Comparison of ENCODE assay signal across 8 cellular contexts in genomic region chr15:78811825-78812183, GRCh38. TPM values are rescaled to one million over a fixed set of nuclear protein-coding genes. Genes with fewer than 3 reads are reported as not detected.
DNase-seq lines count a peak whose midpoint lies in the region; ATAC-seq and TF ChIP-seq lines count a peak whose summit lies in the region.

No MANE protein-coding gene starts in this region.

- H3K27me3 ChIP-seq in CD4-positive, alpha-beta T cell (ENCODE audit: control insufficient read depth, insufficient read depth, low read length): peaks cover 58% of the 10 kb centered on the region
- peaks cover 22% of the 10 kb centered on the region for H3K27me3 ChIP-seq in HUES48 (ENCODE audit: control insufficient read depth, insufficient read depth, low read length)

- CTCF ChIA-PET in CD4-positive, alpha-beta T cell (lab: Charles Lee): interaction anchor here (1.4 to 1.6 kb wide), 3 partner anchors 21 to 62 kb away, joined by 3 to 5 read pairs (median 4); no protein-coding TSS in a partner anchor

- peaks cover 15% of the 10 kb centered on the region for H3K4me1 Mint-ChIP-seq in CD4-positive, alpha-beta T cell (ENCODE audit: low read depth)
- H3K4me1 Mint-ChIP-seq in chondrocyte (ENCODE audit: low read depth): peaks cover 28% of the 10 kb centered on the region
- H3K4me1 Mint-ChIP-seq in nephron: peaks cover 18% of the 10 kb centered on the region

- TF ChIP-seq CTCF in CD4-positive, alpha-beta T cell (IDR thresholded peaks at IDR 0.05): peak; percentile 18
- TF ChIP-seq CTCF in chondrocyte (IDR thresholded peaks at IDR 0.05): peak; percentile 55
- TF ChIP-seq CTCF in nephron (IDR thresholded peaks at IDR 0.05; ENCODE audit: unreplicated experiment in 3 of 3): peak in 1 of 3 experiments; percentile 1

- H3K27ac ChIP-seq in CD4-positive, alpha-beta T cell (ENCODE audit: low read depth, low read length): no peak overlapping the region
- no peak overlapping the region for H3K27ac ChIP-seq in HUES48 (ENCODE audit: low read depth, low read length)

- H3K4me3 Mint-ChIP-seq in CD4-positive, alpha-beta T cell: peak overlapping the region; percentile 81
- H3K4me3 Mint-ChIP-seq in chondrocyte (ENCODE audit: unreplicated experiment) (peak overlapping the region; percentile 64), nephron (peak overlapping the region; percentile 79 to 87 (median 87))

- H3K36me3 ChIP-seq in HUES48 (ENCODE audit: control insufficient read depth, insufficient read depth, low read length): no peaks in the 10 kb centered on the region

- H3K27ac Mint-ChIP-seq in CD4-positive, alpha-beta T cell: no peak overlapping the region
- H3K27ac Mint-ChIP-seq in chondrocyte (ENCODE audit: unreplicated experiment): peak overlapping the region; percentile 18
- peak overlapping the region; percentile 60 to 95 (median 67) for H3K27ac Mint-ChIP-seq in nephron

- 0 out of 2 replicates have a peak overlapping the region, but pooled peaks have one; percentile 44 for H3K9ac ChIP-seq in HUES48 (ENCODE audit: low read depth, low read length)

- DNase-seq in CD4-positive, alpha-beta T cell: no peak
- no peak for DNase-seq in chondrocyte (ENCODE audit: low spot score)
- DNase-seq in SIG-M5 (lab: John Stamatoyannopoulos, UW): no peak
- no peak for DNase-seq in NCI-H128 (lab: John Stamatoyannopoulos, UW; ENCODE audit: unreplicated experiment)
- no peak for DNase-seq in Ammon's horn (ENCODE audit: low spot score)

- H3K9me3 Mint-ChIP-seq in CD4-positive, alpha-beta T cell: no peaks in the 10 kb centered on the region
- H3K9me3 Mint-ChIP-seq in chondrocyte (ENCODE audit: low read depth) (no peaks in the 10 kb centered on the region), nephron (no peaks in the 10 kb centered on the region)

- H3K9me3 ChIP-seq in CD4-positive, alpha-beta T cell (ENCODE audit: control insufficient read depth, low read length): peaks cover 11% of the 10 kb centered on the region
- H3K9me3 ChIP-seq in HUES48 (ENCODE audit: control insufficient read depth, insufficient read depth, low read length): no peaks in the 10 kb centered on the region

- no peaks in the 10 kb centered on the region for H3K4me1 ChIP-seq in HUES48 (ENCODE audit: control insufficient read depth, insufficient read depth, low read length)

- H3K4me3 ChIP-seq in HUES48 (ENCODE audit: low read depth, low read length): peak overlapping the region; percentile 52

- H3K27me3 Mint-ChIP-seq in CD4-positive, alpha-beta T cell: peaks cover 70% of the 10 kb centered on the region
- H3K27me3 Mint-ChIP-seq in chondrocyte (ENCODE audit: low read depth) (no peaks in the 10 kb centered on the region), nephron (ENCODE audit: low read depth) (peaks cover 6% of the 10 kb centered on the region)

- intact Hi-C loops in CD4-positive, alpha-beta T cell (cut with DNase I, micrococcal nuclease): loop anchor here in 1 of 2 experiments (5.0 kb wide), 1 partner anchor 55 kb away; no protein-coding TSS in a partner anchor

- H3K36me3 Mint-ChIP-seq in CD4-positive, alpha-beta T cell (ENCODE audit: low read depth): no peaks in the 10 kb centered on the region
- peaks cover 2% of the 10 kb centered on the region for H3K36me3 Mint-ChIP-seq in chondrocyte (ENCODE audit: low read depth)
- H3K36me3 Mint-ChIP-seq in nephron (ENCODE audit: low read depth): peaks cover 4% of the 10 kb centered on the region

- ATAC-seq in CD4-positive, alpha-beta T cell (ENCODE audit: poor library complexity): no peak
- no peak for ATAC-seq in GM18519 (IDR thresholded peaks at IDR 0.05; ENCODE audit: low FRiP score, unreplicated experiment)

- POLR2A ChIA-PET in CD4-positive, alpha-beta T cell (lab: Charles Lee): no interaction called here

RNA-seq across cellular contexts. Expression of gene ADAMTS7, which starts 0.5 kb away (rescaled TPM):
- under 1 TPM; 0.11 to 0.30 TPM for total RNA-seq in CD4-positive, alpha-beta T cell
- 111 to 144 TPM (median 113 TPM) in 3 replicates for total RNA-seq in chondrocyte

Comparison
In these comparisons a context has a peak if more than half of its experiments do, and no peak if none do; other contexts are left out.
1. RNA of gene ADAMTS7, which starts 0.5 kb away (total RNA-seq): 111 to 144 TPM in chondrocyte; 0.11 to 0.30 TPM in CD4-positive, alpha-beta T cell; every median in the first group is over 10 times any median in the second.
2. Peak in every context shown above with its lines, with median percentiles within 50 percentile points of each other: H3K4me3 Mint-ChIP-seq.